Comparison of ENCODE assay signal across 14 cellular contexts in the genomic region with DNA sequence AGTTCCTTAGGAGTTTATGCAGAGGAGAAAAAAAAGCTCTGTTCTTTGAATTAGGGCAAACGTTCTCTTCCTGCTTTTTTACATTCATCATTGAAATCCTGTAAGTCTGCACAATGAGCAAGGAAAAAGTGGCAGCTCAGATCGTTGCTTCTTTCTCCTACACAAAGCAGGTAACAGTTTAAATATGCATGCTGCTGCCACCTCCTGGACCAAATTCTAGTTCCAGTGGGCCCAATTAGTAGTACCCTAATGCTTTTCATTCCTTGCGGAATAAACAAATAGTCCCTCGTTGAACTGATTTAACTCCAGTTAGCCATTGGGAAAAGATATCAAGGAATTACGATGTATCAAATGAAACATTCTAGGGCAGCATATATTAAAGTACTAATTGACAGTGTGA. TPM values are rescaled to one million over a fixed set of nuclear protein-coding genes. Genes with fewer than 3 reads are reported as not detected.
DNase-seq lines count a peak whose midpoint lies in the region; ATAC-seq and TF ChIP-seq lines count a peak whose summit lies in the region.
"Had no signal": no experiment of that assay in that cellular context is flagged by ENCODE, and none has a peak within 500 bp of the region (broad histone marks: within the 10 kb centered on the region; RNA-seq: fewer than 3 reads in every experiment).

No MANE protein-coding gene starts in this region.

- peak in 3 of 4 donors; percentile 33 to 35 (median 34) for ATAC-seq in right lobe of liver
- ATAC-seq: stimulated activated memory B cell treated with anti-CD40 and anti-IgM and Interleukin-4, amounts not matched to agents 10 μg/mL and 1 μg/mL and 100 μg/mL, for 72 hours had no signal

- TF ChIP-seq EP300 in transverse colon (IDR thresholded peaks at IDR 0.05; ENCODE audit: low read depth) = no peak

- TF ChIP-seq CTCF in right lobe of liver (IDR thresholded peaks at IDR 0.05) (peak in 2 of 4 donors; percentile 14 to 15), transverse colon (IDR thresholded peaks at IDR 0.05) (peak in 2 of 5 experiments; percentile 12 to 14)

- H3K4me1 ChIP-seq in HUES48 (ENCODE audit: control insufficient read depth, insufficient read depth, low read length) = peaks cover 22% of the 10 kb centered on the region
- peaks cover 0 to 27% (median 1%) of the 10 kb centered on the region in 4 donors for H3K4me1 ChIP-seq in right lobe of liver
- H3K4me1 ChIP-seq in transverse colon = peaks cover 6 to 65% (median 45%) of the 10 kb centered on the region in 4 donors

- intact Hi-C loops in right lobe of liver (cut with DNase I) = no loop called here
- intact Hi-C loops in transverse colon (cut with DNase I; ENCODE audit: low total_unique reads) = no loop called here

- H3K4me3 ChIP-seq in HUES48 (ENCODE audit: low read depth, low read length) (no peak overlapping the region), right lobe of liver (no peak overlapping the region), transverse colon (no peak overlapping the region)
- H3K4me3 ChIP-seq: esophagus squamous epithelium had no signal

- H3K9ac ChIP-seq in HUES48 (ENCODE audit: low read depth, low read length) = no peak overlapping the region

- H3K9me3 ChIP-seq in HUES48 (ENCODE audit: control insufficient read depth, insufficient read depth, low read length) (no peaks in the 10 kb centered on the region), right lobe of liver (no peaks in the 10 kb centered on the region), transverse colon (no peaks in the 10 kb centered on the region)
- H3K9me3 ChIP-seq: esophagus squamous epithelium had no signal

- DNase-seq in COR-L47 (lab: John Stamatoyannopoulos, UW) (peak; percentile 8), cerebellum (ENCODE audit: low spot score) (peak; percentile 47), right lobe of liver (no peak), HCEC 1CT (no peak), 8988T (no peak), transverse colon (no peak)
- DNase-seq in NK-92 treated with Interleukin-12 subunit alpha and Interleukin-12 subunit beta, amount 100 ng/mL, for 24 hours (lab: John Stamatoyannopoulos, UW) = no peak
- DNase-seq: esophagus squamous epithelium; GDM1; NCI-H2107; SHP77; stimulated activated CD4-positive, alpha-beta T cell treated with anti-CD3 and anti-CD28 coated beads, Interleukin-12 subunit alpha, Interleukin-12 subunit beta, amount 100 ng/mL, for 4 hours had no signal

- no peaks in the 10 kb centered on the region for H3K27me3 ChIP-seq in HUES48 (ENCODE audit: control insufficient read depth, insufficient read depth, low read length)
- H3K27me3 ChIP-seq in right lobe of liver = no peaks in the 10 kb centered on the region
- H3K27me3 ChIP-seq in transverse colon = no peaks in the 10 kb centered on the region
- H3K27me3 ChIP-seq: esophagus squamous epithelium had no signal

- TF ChIP-seq POLR2A in right lobe of liver (IDR thresholded peaks at IDR 0.05) (no peak), transverse colon (IDR thresholded peaks at IDR 0.05) (no peak)

- H3K36me3 ChIP-seq in HUES48 (ENCODE audit: control insufficient read depth, insufficient read depth, low read length) (peaks cover 73% of the 10 kb centered on the region), right lobe of liver (peaks cover 0 to 17% (median 0%) of the 10 kb centered on the region in 4 donors), transverse colon (no peaks in the 10 kb centered on the region)

- in situ Hi-C loops in transverse colon (cut with MboI; ENCODE audit: low pct_ligation_motif_present in 1 of 4, low pct_unique_long_range_greater_than_20kb in 1 of 4, low sequenced_read_pairs in 3 of 4) = no loop called here

- WGBS in right lobe of liver (ENCODE audit: insufficient coverage, low coverage, low lambda C conversion rate, missing lambda C conversion rate) = 33% methylated on average over 5 of the region's 5 CpGs
- WGBS in transverse colon (ENCODE audit: low coverage in 1 of 2), 2 donors = 33 to 43% methylated on average over 5 of the region's 5 CpGs

- H3K27ac ChIP-seq in HUES48 (ENCODE audit: low read depth, low read length) (peak overlapping the region; percentile 55), right lobe of liver (no peak overlapping the region), transverse colon (no peak overlapping the region)
- H3K27ac ChIP-seq: esophagus squamous epithelium had no signal

RNA-seq across cellular contexts. Expression of a gene that starts 20.1 kb away (rescaled TPM):
- 53.8 TPM for total RNA-seq in cerebellum
- total RNA-seq in right lobe of liver = 10 to 100 TPM; 21.8 to 43.2 (median 31.7) TPM
- total RNA-seq in transverse colon = 10 to 100 TPM; 33.2 to 56.1 (median 45.8) TPM

RNA-seq across cellular contexts. Expression of a gene that starts 55.1 kb away (rescaled TPM):
- total RNA-seq in cerebellum = 0.36 TPM
- not detected for total RNA-seq in right lobe of liver
- total RNA-seq in transverse colon = under 1 TPM in 1 of 4 donors, not detected in 3; under 0.01 TPM
- total RNA-seq: esophagus squamous epithelium had no signal

Comparison
In these comparisons a context has a peak if more than half of its experiments do, and no peak if none do; other contexts are left out.
1. DNase-seq: peak in COR-L47 (single experiment) and cerebellum (single experiment); none in right lobe of liver (0 of 3), HCEC 1CT (single experiment), NK-92 treated with Interleukin-12 subunit alpha and Interleukin-12 subunit beta, amount 100 ng/mL, for 24 hours (single experiment), 8988T (single experiment) and transverse colon (single experiment).